ENCODE assay signal across 18 cellular contexts in genomic region chr1:160103658-160104519, GRCh38. TPM values are rescaled to one million over a fixed set of nuclear protein-coding genes. Genes with fewer than 3 reads are reported as not detected.
A peak's percentile ranks its signal among the peaks of the same experiment; 100 is the strongest.
DNase-seq lines count a peak whose midpoint lies in the region; TF ChIP-seq lines count a peak whose summit lies in the region.
"Had no signal": no experiment of that assay in that cellular context is flagged by ENCODE, and none has a peak within 500 bp of the region (broad histone marks: within the 10 kb centered on the region; RNA-seq: fewer than 3 reads in every experiment).

No MANE protein-coding gene starts in this region.

- H3K36me3 ChIP-seq in H7 (replicated peaks; ENCODE audit: control insufficient read depth, insufficient read depth, low read length) = no peaks in the 10 kb centered on the region
- H3K36me3 ChIP-seq: pancreas had no signal

- no peaks in the 10 kb centered on the region for H3K36me3 Mint-ChIP-seq in brain
- H3K36me3 Mint-ChIP-seq: mesothelial cell of epicardium had no signal

- H3K27me3 Mint-ChIP-seq in brain = no peaks in the 10 kb centered on the region
- H3K27me3 Mint-ChIP-seq: activated T-helper 17 cell treated with anti-CD3 and anti-CD28 coated beads, Interleukin-2, amount 50 U/mL, for 72 hours had no signal

- peak overlapping the region in 2 of 5 experiments; percentile 44 to 60 for H3K4me3 Mint-ChIP-seq in brain
- H3K4me3 Mint-ChIP-seq: activated T-helper 17 cell treated with anti-CD3 and anti-CD28 coated beads, Interleukin-2, amount 50 U/mL, for 72 hours; mesothelial cell of epicardium had no signal

- no peaks in the 10 kb centered on the region for H3K9me3 Mint-ChIP-seq in brain
- H3K9me3 Mint-ChIP-seq: activated T-helper 17 cell treated with anti-CD3 and anti-CD28 coated beads, Interleukin-2, amount 50 U/mL, for 72 hours; mesothelial cell of epicardium had no signal

- intact Hi-C loops in posterior vena cava (cut with DNase I) = loop anchor here (10.0 kb wide), 3 partner anchors 91 to 151 kb away; partner anchors contain the start of gene CASQ1 (in 2 of the 2)

- in situ Hi-C loops in G401 (cut with HindIII; ENCODE audit: low sequenced_read_pairs) = no loop called here

- peak overlapping the region; percentile 96 to 100 (median 99) for H3K27ac Mint-ChIP-seq in brain

- peaks cover 71% of the 10 kb centered on the region for H3K4me1 Mint-ChIP-seq in brain

- no peak for TF ChIP-seq CTCF in brain (conservative IDR thresholded peaks at IDR 0.05)
- no peak for TF ChIP-seq CTCF in foreskin fibroblast (IDR thresholded peaks at IDR 0.05; ENCODE audit: low read depth, low read length)

- H3K27ac ChIP-seq in layer of hippocampus (ENCODE audit: low read depth, low read length) = peak overlapping the region; percentile 96
- H3K27ac ChIP-seq: pancreas had no signal

- H3K27me3 ChIP-seq in layer of hippocampus (ENCODE audit: control insufficient read depth, insufficient read depth, low read length) (no peaks in the 10 kb centered on the region), H7 (ENCODE audit: control insufficient read depth, insufficient read depth, low read length) (no peaks in the 10 kb centered on the region; the same call in 1 of the 2 replicates)
- H3K27me3 ChIP-seq: pancreas had no signal

- DNase-seq in G401 (ENCODE audit: low spot score) = peak; percentile 84
- DNase-seq in smooth muscle cell of the brain vasculature (ENCODE audit: low read depth, low spot score) = peak; percentile 80
- DNase-seq in iPS-NIHi11 (ENCODE audit: low spot score) = no peak
- no peak for DNase-seq in posterior vena cava (ENCODE audit: low spot score)
- DNase-seq in H7 = no peak
- no peak for DNase-seq in foreskin fibroblast
- DNase-seq: islet precursor cell; NCI-H146; NCI-H82; pancreas; stimulated activated CD4-positive, alpha-beta T cell treated with anti-CD3 and anti-CD28 coated beads, Interleukin-15, amount 100 ng/mL, for 24 hours; SW 1271 had no signal

- H3K4me3 ChIP-seq in H7 (ENCODE audit: insufficient read depth, low read depth, low read length) (no peak overlapping the region), foreskin fibroblast (ENCODE audit: low read depth in 1 of 2, low read length in 2 of 2) (no peak overlapping the region)
- H3K4me3 ChIP-seq: pancreas had no signal

RNA-seq across cellular contexts. Expression of gene IGSF8, which starts 5.5 kb away (rescaled TPM):
- total RNA-seq in G401 (2014; rRNA removed; shearing (Covaris generic)) = 11.7 and 15.4 TPM in 2 replicates
- 111 TPM for polyA plus RNA-seq in brain (ENCODE audit: insufficient read depth, low read depth, low replicate concordance)
- 10 to 100 TPM; 16.0 to 17.4 TPM for total RNA-seq in posterior vena cava
- total RNA-seq in H7 (2014; rRNA removed; shearing (Covaris generic)) = 89.5 and 92.6 TPM in 2 replicates

RNA-seq across cellular contexts. Expression of gene ATP1A2, which starts 11.7 kb away (rescaled TPM):
- total RNA-seq in G401 (2014; rRNA removed; shearing (Covaris generic)) = not detected in 2 replicates
- 216 TPM for polyA plus RNA-seq in brain (ENCODE audit: insufficient read depth, low read depth, low replicate concordance)
- total RNA-seq in posterior vena cava = 10 to 100 TPM in 1 of 2 donors, 1 to 10 TPM in 1; 4.1 to 10.8 TPM
- 14.5 and 25.0 TPM in 2 replicates for total RNA-seq in H7 (2014; rRNA removed; shearing (Covaris generic))
- total RNA-seq: activated T-helper 17 cell treated with anti-CD3 and anti-CD28 coated beads, Interleukin-2, amount 50 U/mL, for 72 hours; RPMI7951 had no signal

RNA-seq across cellular contexts. Expression of gene KCNJ9, which starts 22.6 kb away (rescaled TPM):
- not detected in 2 replicates for total RNA-seq in G401 (2014; rRNA removed; shearing (Covaris generic))
- 19.0 TPM for polyA plus RNA-seq in brain (ENCODE audit: insufficient read depth, low read depth, low replicate concordance)
- not detected for total RNA-seq in posterior vena cava
- total RNA-seq in H7 (2014; rRNA removed; shearing (Covaris generic)) = 0.07 TPM in 1 of 2 replicates, not detected in the other
- total RNA-seq: LHCN-M2, mesothelial cell of epicardium, pancreas, RPMI7951 had no signal

RNA-seq across cellular contexts. Expression of gene KCNJ10, which starts 33.9 kb away (rescaled TPM):
- total RNA-seq in G401 (2014; rRNA removed; shearing (Covaris generic)) = not detected in 2 replicates
- polyA plus RNA-seq in brain (ENCODE audit: insufficient read depth, low read depth, low replicate concordance) = 79.9 TPM
- under 1 TPM in 1 of 2 donors, not detected in 1; 0.19 TPM for total RNA-seq in posterior vena cava
- total RNA-seq in H7 (2014; rRNA removed; shearing (Covaris generic)) = 0.07 TPM in 1 of 2 replicates, not detected in the other
- total RNA-seq: activated T-helper 17 cell treated with anti-CD3 and anti-CD28 coated beads, Interleukin-2, amount 50 U/mL, for 72 hours; LHCN-M2 had no signal

RNA-seq across cellular contexts. Expression of gene ATP1A4, which starts 47.5 kb away (rescaled TPM):
- not detected in 2 replicates for total RNA-seq in G401 (2014; rRNA removed; shearing (Covaris generic))
- polyA plus RNA-seq in brain (ENCODE audit: insufficient read depth, low read depth, low replicate concordance) = not detected
- not detected for total RNA-seq in posterior vena cava
- 0.73 and 0.74 TPM in 2 replicates for total RNA-seq in H7 (2014; rRNA removed; shearing (Covaris generic))
- total RNA-seq: LHCN-M2, pancreas, RPMI7951 had no signal
- polyA plus RNA-seq: pancreas had no signal

Comparison
In these comparisons a context has a peak if more than half of its experiments do, and no peak if none do; other contexts are left out.
1. DNase-seq: peak in G401 (single experiment) and smooth muscle cell of the brain vasculature (single experiment); none in iPS-NIHi11 (single experiment), posterior vena cava (single experiment), H7 (single experiment) and foreskin fibroblast (0 of 2).